20 cellular contexts compared by ENCODE assay signal in genomic region chr12:105812356-105812755, GRCh38.
"Had no signal": no experiment of that assay in that cellular context is flagged by ENCODE, and none has a peak within 500 bp of the region (broad histone marks: within the 10 kb centered on the region; RNA-seq: fewer than 3 reads in every experiment).

No MANE protein-coding gene starts in this region.

- H3K27me3 Mint-ChIP-seq: activated naive CD8-positive, alpha-beta T cell; stimulated activated memory B cell treated with anti-CD40 and anti-IgM and Interleukin-4, amounts not matched to agents 10 μg/mL and 1 μg/mL and 100 μg/mL, for 72 hours had no signal

- H3K27me3 ChIP-seq: brain microvascular endothelial cell, heart right ventricle, thyroid gland, upper lobe of right lung had no signal

- H3K27ac Mint-ChIP-seq: activated naive CD8-positive, alpha-beta T cell; activated T-cell treated with anti-CD3 and anti-CD28 coated beads, Interleukin-2, amount 50 U/mL, for 72 hours; memory B cell; natural killer cell; stimulated activated memory B cell treated with anti-CD40 and anti-IgM and Interleukin-4, amounts not matched to agents 10 μg/mL and 1 μg/mL and 100 μg/mL, for 72 hours had no signal

- ATAC-seq: activated T-cell treated with anti-CD3 and anti-CD28 coated beads, Interleukin-2, amount 50 U/mL, for 72 hours; heart right ventricle; natural killer cell; stimulated activated memory B cell treated with anti-CD40 and anti-IgM and Interleukin-4, amounts not matched to agents 10 μg/mL and 1 μg/mL and 100 μg/mL, for 72 hours; stimulated activated naive CD8-positive, alpha-beta T cell treated with anti-CD3 and anti-CD28 coated beads, Interleukin-15, amount 100 ng/mL, for 72 hours; upper lobe of right lung had no signal

- H3K27ac ChIP-seq: brain microvascular endothelial cell, heart right ventricle, prostate gland, thyroid gland, upper lobe of right lung had no signal

- H3K4me1 Mint-ChIP-seq: memory B cell; natural killer cell; stimulated activated memory B cell treated with anti-CD40 and anti-IgM and Interleukin-4, amounts not matched to agents 10 μg/mL and 1 μg/mL and 100 μg/mL, for 72 hours; stimulated activated naive CD8-positive, alpha-beta T cell treated with anti-CD3 and anti-CD28 coated beads, Interleukin-15, amount 100 ng/mL, for 72 hours had no signal

- H3K36me3 Mint-ChIP-seq: activated naive CD8-positive, alpha-beta T cell; memory B cell; natural killer cell; stimulated activated memory B cell treated with anti-CD40 and anti-IgM and Interleukin-4, amounts not matched to agents 10 μg/mL and 1 μg/mL and 100 μg/mL, for 72 hours had no signal

- H3K4me1 ChIP-seq: prostate gland, thyroid gland, upper lobe of right lung had no signal

- H3K9me3 Mint-ChIP-seq: memory B cell; stimulated activated naive CD8-positive, alpha-beta T cell treated with anti-CD3 and anti-CD28 coated beads, Interleukin-15, amount 100 ng/mL, for 72 hours had no signal

- H3K4me3 Mint-ChIP-seq: activated naive CD8-positive, alpha-beta T cell; activated T-cell treated with anti-CD3 and anti-CD28 coated beads, Interleukin-2, amount 50 U/mL, for 72 hours; memory B cell; natural killer cell; stimulated activated memory B cell treated with anti-CD40 and anti-IgM and Interleukin-4, amounts not matched to agents 10 μg/mL and 1 μg/mL and 100 μg/mL, for 72 hours; stimulated activated naive CD8-positive, alpha-beta T cell treated with anti-CD3 and anti-CD28 coated beads, Interleukin-15, amount 100 ng/mL, for 72 hours had no signal

- H3K9me3 ChIP-seq: heart right ventricle, prostate gland, thyroid gland, upper lobe of right lung had no signal

- DNase-seq: activated CD4-positive, alpha-beta T cell treated with anti-CD3 and anti-CD28 coated beads for 4 hours; activated CD4-positive, alpha-beta T cell treated with anti-CD3 and anti-CD28 coated beads, Interleukin-2, amount 50 U/mL, for 4 hours; activated naive CD4-positive, alpha-beta T cell treated with Interleukin-2 at 50 U/mL for 16 hours; activated T-cell treated with anti-CD3 and anti-CD28 coated beads for 4 hours; activated T-cell treated with anti-CD3 and anti-CD28 coated beads, Interleukin-2, amount 50 U/mL, for 72 hours; brain microvascular endothelial cell; heart right ventricle; natural killer cell; stimulated activated CD4-positive, alpha-beta T cell treated with anti-CD3 and anti-CD28 coated beads, Interleukin-1b, Interleukin-23, amount 100 ng/mL, for 48 hours; stimulated activated CD4-positive, alpha-beta T cell treated with anti-CD3 and anti-CD28 coated beads, Interleukin-4, amount 100 ng/mL, for 4 hours; stimulated activated CD8-positive, alpha-beta memory T cell treated with anti-CD3 and anti-CD28 coated beads, Interleukin-4, amount 100 ng/mL, for 48 hours; stimulated activated naive CD8-positive, alpha-beta T cell treated with anti-CD3 and anti-CD28 coated beads, Interleukin-15, amount 100 ng/mL, for 72 hours; substantia nigra; thyroid gland; upper lobe of right lung had no signal

- H3K4me3 ChIP-seq: heart right ventricle, prostate gland, smooth muscle cell, thyroid gland, upper lobe of right lung had no signal

- H3K36me3 ChIP-seq: brain microvascular endothelial cell, heart right ventricle, prostate gland, thyroid gland, upper lobe of right lung had no signal
